In genomic region chr5:39697891-39698290, GRCh38 we compare ENCODE assay signal across 20 cellular contexts.
DNase-seq lines count a peak whose midpoint lies in the region; ATAC-seq, FAIRE-seq and TF ChIP-seq lines count a peak whose summit lies in the region.
"Had no signal": no experiment of that assay in that cellular context is flagged by ENCODE, and none has a peak within 500 bp of the region (broad histone marks: within the 10 kb centered on the region; RNA-seq: fewer than 3 reads in every experiment).

No MANE protein-coding gene starts in this region.

- no peak for TF ChIP-seq CTCF in kidney (IDR thresholded peaks at IDR 0.05; ENCODE audit: borderline replicate concordance, extremely low read depth, insufficient read depth)
- no peak for TF ChIP-seq CTCF in mesothelial cell of epicardium (IDR thresholded peaks at IDR 0.05; ENCODE audit: unreplicated experiment)
- no peak for TF ChIP-seq CTCF in smooth muscle cell (IDR thresholded peaks at IDR 0.05; ENCODE audit: borderline replicate concordance, insufficient read depth, poor library complexity, severe bottlenecking)
- no peak for TF ChIP-seq CTCF in type B pancreatic cell (conservative IDR thresholded peaks at IDR 0.05)

- DNase-seq in RCC 7860 (ENCODE audit: low spot score) (peak; percentile 35), kidney (no peak), mesothelial cell of epicardium (ENCODE audit: low spot score in 2 of 2, unreplicated experiment in 2 of 2) (no peak), smooth muscle cell (lab: John Stamatoyannopoulos, UW; ENCODE audit: unreplicated experiment) (no peak), left colon (no peak), type B pancreatic cell (ENCODE audit: extremely low spot score, unreplicated experiment) (no peak), NOMO-1 treated with DMSO at 0.1 percent for 48 hours (lab: John Stamatoyannopoulos, UW; ENCODE audit: unreplicated experiment) (no peak)
- DNase-seq: BE2C; C1 segment of cervical spinal cord; CD4-positive, CD25-positive, alpha-beta regulatory T cell; CD8-positive, alpha-beta memory T cell; COR-L47; H9 had no signal

- no peaks in the 10 kb centered on the region for H3F3A ChIP-seq in smooth muscle cell (ENCODE audit: low read depth)

- ATAC-seq in left colon, result no peak
- ATAC-seq in activated CD4-positive, CD25-positive, alpha-beta regulatory T cell treated with anti-CD3 and anti-CD28 coated beads, Interleukin-2, amount 50 U/mL, for 24 hours, result no peak

- H3K9me3 Mint-ChIP-seq in mesothelial cell of epicardium (no peaks in the 10 kb centered on the region), type B pancreatic cell (no peaks in the 10 kb centered on the region)
- H3K9me3 Mint-ChIP-seq: CD8-positive, alpha-beta memory T cell; H9 had no signal

- H2AFZ ChIP-seq in smooth muscle cell (ENCODE audit: low read depth), result no peak overlapping the region

- peaks cover 42% of the 10 kb centered on the region for H3K4me1 Mint-ChIP-seq in mesothelial cell of epicardium
- H3K4me1 Mint-ChIP-seq in type B pancreatic cell (ENCODE audit: unreplicated experiment), result no peaks in the 10 kb centered on the region
- H3K4me1 Mint-ChIP-seq: CD4-positive, CD25-positive, alpha-beta regulatory T cell; CD8-positive, alpha-beta memory T cell; H9 had no signal

- H3K9me3 ChIP-seq in kidney (ENCODE audit: control insufficient read depth in 1 of 2, low read length in 2 of 2) (no peaks in the 10 kb centered on the region), smooth muscle cell (replicated peaks; ENCODE audit: low read depth) (no peaks in the 10 kb centered on the region)
- H3K9me3 ChIP-seq: BE2C had no signal

- intact Hi-C loops in kidney (cut with DNase I) (no loop called here), left colon (cut with DNase I, micrococcal nuclease) (no loop called here)

- no peaks in the 10 kb centered on the region for H3K36me3 Mint-ChIP-seq in mesothelial cell of epicardium
- H3K36me3 Mint-ChIP-seq in type B pancreatic cell, result no peaks in the 10 kb centered on the region
- H3K36me3 Mint-ChIP-seq: CD4-positive, CD25-positive, alpha-beta regulatory T cell; CD8-positive, alpha-beta memory T cell had no signal

- H3K27ac ChIP-seq in kidney (ENCODE audit: low read depth in 2 of 2, low read length in 2 of 2), result no peak overlapping the region
- H3K27ac ChIP-seq in smooth muscle cell (ENCODE audit: low read depth), result peak overlapping the region; percentile 41

- FAIRE-seq in RCC 7860 (lab: Jason Lieb, UNC) (peak; percentile 96), kidney (lab: Jason Lieb, UNC) (peak; percentile 13)
- FAIRE-seq: D721Med, G401.6, GM12891, GM19239, H1, HTR-8/SVneo had no signal

- no peaks in the 10 kb centered on the region for H3K36me3 ChIP-seq in kidney (ENCODE audit: control insufficient read depth in 1 of 2, insufficient read depth in 2 of 2, low read length in 2 of 2)
- H3K36me3 ChIP-seq in smooth muscle cell (ENCODE audit: low read depth), result no peaks in the 10 kb centered on the region
- H3K36me3 ChIP-seq: BE2C had no signal

- H3K4me3 Mint-ChIP-seq in mesothelial cell of epicardium (no peak overlapping the region), type B pancreatic cell (no peak overlapping the region)
- H3K4me3 Mint-ChIP-seq: CD4-positive, CD25-positive, alpha-beta regulatory T cell; CD8-positive, alpha-beta memory T cell; H9 had no signal

- H3K4me1 ChIP-seq in kidney (ENCODE audit: control insufficient read depth in 1 of 2, insufficient read depth in 1 of 2, low read depth in 1 of 2, low read length in 2 of 2), result peaks cover 0 to 10% of the 10 kb centered on the region in 2 donors
- H3K4me1 ChIP-seq in smooth muscle cell (ENCODE audit: low read depth), result no peaks in the 10 kb centered on the region
- H3K4me1 ChIP-seq: BE2C had no signal

- no peaks in the 10 kb centered on the region for H3K27me3 ChIP-seq in smooth muscle cell (ENCODE audit: low read depth)
- H3K27me3 ChIP-seq: BE2C had no signal

- H3K9ac ChIP-seq in kidney (ENCODE audit: low read length in 2 of 2) (no peak overlapping the region), smooth muscle cell (ENCODE audit: low read depth) (no peak overlapping the region)

- peak overlapping the region; percentile 80 for H3K27ac Mint-ChIP-seq in mesothelial cell of epicardium
- no peak overlapping the region for H3K27ac Mint-ChIP-seq in type B pancreatic cell
- H3K27ac Mint-ChIP-seq: CD4-positive, CD25-positive, alpha-beta regulatory T cell; CD8-positive, alpha-beta memory T cell; H9 had no signal

- H3K4me2 ChIP-seq in smooth muscle cell, result no peak overlapping the region

- no peak overlapping the region for H3K4me3 ChIP-seq in kidney (ENCODE audit: low read length in 2 of 2)
- no peak overlapping the region for H3K4me3 ChIP-seq in smooth muscle cell

- H3K27me3 Mint-ChIP-seq in mesothelial cell of epicardium (ENCODE audit: low read depth), result no peaks in the 10 kb centered on the region
- no peaks in the 10 kb centered on the region for H3K27me3 Mint-ChIP-seq in type B pancreatic cell

- no peaks in the 10 kb centered on the region for H4K20me1 ChIP-seq in smooth muscle cell (ENCODE audit: low read depth)

- H3K79me2 ChIP-seq in smooth muscle cell (ENCODE audit: low read depth), result no peaks in the 10 kb centered on the region
